In the genomic region with DNA sequence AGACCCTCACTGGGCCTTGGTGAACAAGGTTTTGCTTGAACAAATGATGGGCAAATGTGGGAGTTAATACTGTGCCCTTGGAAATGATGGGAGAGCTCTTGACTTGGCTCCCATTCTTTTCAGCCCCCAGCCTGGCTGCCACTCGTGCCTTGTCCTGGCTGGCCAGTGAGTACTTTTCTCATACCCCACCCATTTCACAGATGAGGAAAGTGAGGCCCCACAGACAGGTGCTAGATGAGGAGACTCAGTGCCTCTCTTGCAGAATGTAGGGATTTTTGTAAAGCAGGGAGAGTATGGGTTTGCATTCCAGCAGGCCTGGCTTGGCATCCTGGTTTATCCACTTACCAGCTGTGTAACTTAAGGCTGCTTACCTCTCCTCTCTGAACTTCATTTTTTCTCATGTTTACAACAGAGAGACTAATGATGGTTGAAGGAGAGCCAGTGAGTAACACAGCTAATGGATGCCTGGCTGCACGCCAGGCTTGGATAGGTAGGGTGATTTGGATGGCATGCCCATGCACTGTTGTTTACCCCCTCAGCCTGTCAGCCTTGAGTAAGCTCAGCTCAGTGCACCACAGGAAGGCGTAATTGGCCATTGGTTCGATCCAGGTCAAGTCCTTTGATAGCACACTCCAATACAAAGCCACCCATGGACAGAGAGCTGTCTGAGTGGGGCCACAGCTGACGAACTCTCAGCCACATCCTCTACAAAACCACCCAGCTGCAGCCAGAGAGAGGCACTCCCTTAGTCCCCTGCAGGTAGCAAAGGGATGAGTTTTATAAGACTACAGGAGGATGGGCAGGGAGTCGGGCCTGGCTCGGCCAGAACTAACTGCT, we compare ENCODE assay signal across 12 cellular contexts.
DNase-seq lines count a peak whose midpoint lies in the region; ATAC-seq and TF ChIP-seq lines count a peak whose summit lies in the region.
"Had no signal": no experiment of that assay in that cellular context is flagged by ENCODE, and none has a peak within 500 bp of the region (broad histone marks: within the 10 kb centered on the region; RNA-seq: fewer than 3 reads in every experiment).

No MANE protein-coding gene starts in this region.

- ATAC-seq in Panc1, result peak; percentile 23; the same call in 1 of the 2 replicates
- no peak for ATAC-seq in GM18907 (IDR thresholded peaks at IDR 0.05; ENCODE audit: unreplicated experiment)

- CTCF ChIA-PET in Panc1 (lab: Charles Lee), result no interaction called here

- intact Hi-C loops in Panc1 (cut with micrococcal nuclease; ENCODE audit: unreplicated experiment) (no loop called here), lower leg skin (cut with DNase I; ENCODE audit: low total_unique reads) (no loop called here)

- DNase-seq in DMS 273 (lab: John Stamatoyannopoulos, UW; ENCODE audit: unreplicated experiment) (peak; percentile 47), NCI-H1417 (lab: John Stamatoyannopoulos, UW) (peak; percentile 71 to 93 (median 87)), Panc1 (ENCODE audit: low read depth, low spot score) (no peak), lower leg skin (ENCODE audit: low spot score in 2 of 2) (peak; percentile 9 to 37), hippocampal formation (lab: John Stamatoyannopoulos, UW) (no peak), amniotic stem cell (lab: John Stamatoyannopoulos, UW) (no peak), NCI-H526 (lab: John Stamatoyannopoulos, UW) (no peak)
- DNase-seq: activated naive CD4-positive, alpha-beta T cell treated with Interleukin-2 at 50 U/mL for 16 hours; effector CD8-positive, alpha-beta T cell; MV-4-11; T-helper 9 cell had no signal

- TF ChIP-seq CTCF in Panc1 (IDR thresholded peaks at IDR 0.05) (no peak), lower leg skin (IDR thresholded peaks at IDR 0.05) (no peak)

- POLR2A ChIA-PET in Panc1 (lab: Charles Lee), result no interaction called here

- in situ Hi-C loops in Panc1 (cut with HindIII; ENCODE audit: low pct_unique_long_range_greater_than_20kb, low sequenced_read_pairs), result no loop called here

- no peaks in the 10 kb centered on the region for H3K36me3 ChIP-seq in Panc1 (ENCODE audit: control insufficient read depth, insufficient read depth, low read length)

- H3K4me3 ChIP-seq in Panc1 (ENCODE audit: low read depth in 2 of 2, low read length in 2 of 2), result no peak overlapping the region
- H3K4me3 ChIP-seq in lower leg skin (ENCODE audit: low read depth, poor library complexity, severe bottlenecking), result no peak overlapping the region

- H3K27me3 ChIP-seq in Panc1 (ENCODE audit: control insufficient read depth, insufficient read depth, low read length), result no peaks in the 10 kb centered on the region

- no peak for TF ChIP-seq POLR2A in lower leg skin (IDR thresholded peaks at IDR 0.05)

- no peaks in the 10 kb centered on the region for H3K4me1 ChIP-seq in Panc1 (ENCODE audit: control insufficient read depth, insufficient read depth, low read length)

- no TSS peak for BruUV-seq in Panc1 (replicated peaks; lab: Mats Ljungman, UMichigan)

- no peak overlapping the region; the same call in 1 of the 2 replicates for H3K27ac ChIP-seq in Panc1 (ENCODE audit: low read length)

- no peaks in the 10 kb centered on the region for H3K9me3 ChIP-seq in Panc1 (ENCODE audit: control insufficient read depth, insufficient read depth, low read depth, low read length)

- WGBS in lower leg skin, 2 donors, result 78 to 83% methylated on average over 7 of the region's 7 CpGs

Comparison
In these comparisons a context has a peak if more than half of its experiments do, and no peak if none do; other contexts are left out.
1. DNase-seq: peak in DMS 273 (single experiment), NCI-H1417 (3 of 3) and lower leg skin (2 of 2); none in Panc1 (single experiment), hippocampal formation (0 of 2), amniotic stem cell (single experiment) and NCI-H526 (0 of 2).